Comparison of ENCODE assay signal across 25 cellular contexts in the genomic region with DNA sequence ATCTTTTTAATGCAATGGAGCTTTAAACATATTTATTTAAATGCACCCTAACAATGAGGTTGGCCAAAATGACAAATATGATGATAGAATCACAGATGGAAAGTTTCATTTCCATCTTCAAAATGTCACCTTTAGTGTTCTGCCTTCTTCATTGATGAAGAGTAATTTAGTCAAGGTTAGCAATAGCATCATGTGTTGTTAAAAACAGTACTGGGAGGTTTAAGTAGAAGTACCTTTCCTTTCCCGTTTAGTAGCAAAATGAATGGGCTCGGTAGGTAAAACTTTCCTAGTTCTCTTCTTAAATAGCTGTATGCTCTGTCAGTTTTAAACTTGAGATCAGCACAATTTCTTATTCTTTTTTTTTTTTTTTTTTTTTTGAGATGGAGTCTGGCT.
"Had no signal": no experiment of that assay in that cellular context is flagged by ENCODE, and none has a peak within 500 bp of the region (broad histone marks: within the 10 kb centered on the region; RNA-seq: fewer than 3 reads in every experiment).

No MANE protein-coding gene starts in this region.

- ATAC-seq: body of pancreas had no signal

- H3K27ac Mint-ChIP-seq: activated naive CD8-positive, alpha-beta T cell treated with anti-CD3 and anti-CD28 coated beads, Interleukin-2, amount 10 ng/mL, durations not matched to agents 7 days and 5 days; IgD-negative memory B cell; T-helper 2 cell treated with Interferon-gamma antibody and Interleukin-4, amounts not matched to agents 5 μg/mL and 100 μg/mL, for 36 hours had no signal

- H3K9me3 ChIP-seq: adrenal gland, body of pancreas, breast epithelium, SJCRH30 had no signal

- DNase-seq: activated CD4-positive, alpha-beta T cell treated with anti-CD3 and anti-CD28 coated beads, Interleukin-2, amount 50 U/mL, for 1 hour; activated CD8-positive, alpha-beta memory T cell treated with anti-CD3 and anti-CD28 coated beads, Interleukin-2, amount 50 U/mL, for 4 hours; activated gamma-delta T cell treated with Interleukin-2 at 50 U/mL for 16 hours; activated naive CD4-positive, alpha-beta T cell treated with anti-CD3 and anti-CD28 coated beads for 36 hours; activated naive CD8-positive, alpha-beta T cell treated with anti-CD3 and anti-CD28 coated beads, Interleukin-2, amount 10 ng/mL, durations not matched to agents 7 days and 5 days; adrenal gland; body of pancreas; Karpas-422; KBM-7; NCI-H1105; NCI-H1417 treated with DMSO at 0.1 percent for 48 hours; NCI-H1694; NCI-H1930; NCI-H2081 treated with DMSO at 0.1 percent for 48 hours; NCI-H226; NCI-H446 treated with DMSO at 0.1 percent for 48 hours; NCI-H524; NCI-H69; OCI-M1; SHP77; SJCRH30 had no signal

- H3K9me3 Mint-ChIP-seq: activated CD4-positive, alpha-beta memory T cell treated with anti-CD3 and anti-CD28 coated beads for 36 hours; activated naive CD4-positive, alpha-beta T cell treated with anti-CD3 and anti-CD28 coated beads for 36 hours; activated naive CD8-positive, alpha-beta T cell treated with anti-CD3 and anti-CD28 coated beads, Interleukin-2, amount 10 ng/mL, durations not matched to agents 7 days and 5 days; IgD-negative memory B cell; T-helper 2 cell treated with Interferon-gamma antibody and Interleukin-4, amounts not matched to agents 5 μg/mL and 100 μg/mL, for 36 hours had no signal

- H3K27ac ChIP-seq: adrenal gland, body of pancreas, breast epithelium, SJCRH30 had no signal

- H3K27me3 Mint-ChIP-seq: activated CD4-positive, alpha-beta memory T cell treated with anti-CD3 and anti-CD28 coated beads for 36 hours; activated naive CD8-positive, alpha-beta T cell treated with anti-CD3 and anti-CD28 coated beads, Interleukin-2, amount 10 ng/mL, durations not matched to agents 7 days and 5 days; IgD-negative memory B cell had no signal

- H3K4me3 Mint-ChIP-seq: activated CD4-positive, alpha-beta memory T cell treated with anti-CD3 and anti-CD28 coated beads for 36 hours; activated naive CD4-positive, alpha-beta T cell treated with anti-CD3 and anti-CD28 coated beads for 36 hours; activated naive CD8-positive, alpha-beta T cell treated with anti-CD3 and anti-CD28 coated beads, Interleukin-2, amount 10 ng/mL, durations not matched to agents 7 days and 5 days; IgD-negative memory B cell; T-helper 2 cell treated with Interferon-gamma antibody and Interleukin-4, amounts not matched to agents 5 μg/mL and 100 μg/mL, for 36 hours had no signal
